ENCODE assay signal across 23 cellular contexts in genomic region chr9:72139233-72139632, GRCh38. TPM values are rescaled to one million over a fixed set of nuclear protein-coding genes. Genes with fewer than 3 reads are reported as not detected.
"Had no signal": no experiment of that assay in that cellular context is flagged by ENCODE, and none has a peak within 500 bp of the region (broad histone marks: within the 10 kb centered on the region; RNA-seq: fewer than 3 reads in every experiment).

No MANE protein-coding gene starts in this region.

- H3K4me1 ChIP-seq: heart right ventricle, lower lobe of right lung, stomach, suprapubic skin, tibial nerve had no signal

- H3K27ac ChIP-seq: coronary artery, heart right ventricle, lower lobe of right lung, stomach, suprapubic skin, tibial nerve had no signal

- H3K36me3 ChIP-seq: heart right ventricle, lower lobe of right lung, stomach, suprapubic skin, tibial nerve had no signal

- DNase-seq: activated CD4-positive, alpha-beta T cell treated with anti-CD3 and anti-CD28 coated beads, Interleukin-2, amount 50 U/mL, for 4 hours; activated CD8-positive, alpha-beta memory T cell treated with anti-CD3 and anti-CD28 coated beads for 24 hours; activated CD8-positive, alpha-beta memory T cell treated with anti-CD3 and anti-CD28 coated beads, Interleukin-2, amount 50 U/mL, for 4 hours; activated naive CD4-positive, alpha-beta T cell; activated naive CD8-positive, alpha-beta T cell treated with anti-CD3 and anti-CD28 coated beads for 36 hours; activated T-cell treated with anti-CD3 and anti-CD28 coated beads, Interleukin-2, amount 50 U/mL, for 24 hours; cerebellar nuclear complex; heart right ventricle; islet precursor cell; lower lobe of right lung; naive thymus-derived CD4-positive, alpha-beta T cell; occipital lobe; small intestine; stimulated activated CD4-positive, alpha-beta T cell treated with anti-CD3 and anti-CD28 coated beads, Interleukin-2, amount 100 ng/mL, for 24 hours; stomach; T-helper 9 cell had no signal

- H3K27me3 ChIP-seq: stomach, suprapubic skin, tibial nerve had no signal

- ATAC-seq: heart right ventricle; left lobe of liver; lower lobe of right lung; naive thymus-derived CD4-positive, alpha-beta T cell; sciatic nerve; stimulated activated effector memory CD8-positive, alpha-beta T cell treated with anti-CD3 and anti-CD28 coated beads, Interleukin-12 subunit alpha, Interleukin-12 subunit beta, amount 100 ng/mL, for 72 hours; WTC11 had no signal

- H3K4me3 ChIP-seq: coronary artery, heart right ventricle, lower lobe of right lung, stomach, suprapubic skin, tibial nerve had no signal

- H3K9me3 ChIP-seq: heart right ventricle, lower lobe of right lung, stomach, suprapubic skin, tibial nerve had no signal

RNA-seq across cellular contexts. Expression of gene GDA, which starts 10.0 kb away (rescaled TPM):
- total RNA-seq: activated naive CD8-positive, alpha-beta T cell treated with anti-CD3 and anti-CD28 coated beads for 36 hours; naive thymus-derived CD4-positive, alpha-beta T cell had no signal
